Comparison of ENCODE assay signal across 8 cellular contexts in the genomic region with DNA sequence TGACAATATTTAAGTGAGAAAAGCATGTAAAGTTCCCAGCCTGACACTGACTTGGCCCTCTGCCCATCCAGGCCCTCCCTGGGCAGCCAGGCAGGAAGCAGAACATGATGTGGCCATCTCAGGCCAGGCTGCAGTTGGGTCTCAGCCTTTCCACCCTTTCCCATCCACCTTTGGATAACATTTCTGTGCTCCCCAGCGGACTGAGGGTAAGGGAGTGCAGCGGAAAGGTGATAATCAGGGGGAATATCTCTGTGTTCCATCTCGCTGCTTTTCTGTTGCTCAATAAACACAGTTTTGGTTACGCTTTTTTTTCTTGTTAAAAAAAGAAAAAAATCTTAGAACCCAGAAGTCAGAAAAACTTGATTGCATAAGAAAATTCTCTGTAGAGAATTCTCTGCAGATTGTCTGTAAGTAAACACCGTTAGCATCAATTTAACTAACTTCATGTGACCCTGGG.
DNase-seq lines count a peak whose midpoint lies in the region; ATAC-seq lines count a peak whose summit lies in the region.

No MANE protein-coding gene starts in this region.

- no peaks in the 10 kb centered on the region for H3K27me3 ChIP-seq in aorta (ENCODE audit: control insufficient read depth in 1 of 2, insufficient read depth in 2 of 2, low read length in 1 of 2)

- H3K4me1 ChIP-seq in aorta (ENCODE audit: control insufficient read depth in 1 of 2, insufficient read depth in 2 of 2, low read length in 2 of 2): no peaks in the 10 kb centered on the region

- DNase-seq in Right ventricle myocardium inferior (ENCODE audit: missing footprints) (peak; percentile 82), cardiac septum (ENCODE audit: low spot score) (no peak), amniotic epithelial cell (ENCODE audit: low read depth) (peak; percentile 11), lung microvascular endothelial cell (ENCODE audit: low read depth in 2 of 2) (peak; percentile 60 to 69), aorta (peak in 1 of 2 donors; percentile 79), HCEC 1CT (no peak), activated gamma-delta T cell treated with Interleukin-2 at 50 U/mL for 16 hours (no peak)

- WGBS in aorta, 2 donors: 57 to 86% methylated on average over 5 of the region's 5 CpGs

- no peaks in the 10 kb centered on the region for H3K9me3 ChIP-seq in aorta (ENCODE audit: control insufficient read depth, low read length)

- intact Hi-C loops in Right ventricle myocardium inferior (cut with DNase I): no loop called here
- intact Hi-C loops in cardiac septum (cut with DNase I): no loop called here
- intact Hi-C loops in aorta (cut with DNase I): no loop called here

- ATAC-seq in Right ventricle myocardium inferior (peak; percentile 55), aorta (ENCODE audit: low FRiP score) (peak; percentile 42), GM18907 (IDR thresholded peaks at IDR 0.05; ENCODE audit: unreplicated experiment) (no peak)

- H3K4me3 ChIP-seq in aorta (ENCODE audit: low read length in 2 of 2): no peak overlapping the region

- no peak overlapping the region for H3K27ac ChIP-seq in aorta (ENCODE audit: low read depth in 1 of 2, low read length in 2 of 2)

- no peaks in the 10 kb centered on the region for H3K36me3 ChIP-seq in aorta (ENCODE audit: control insufficient read depth in 1 of 2, insufficient read depth in 2 of 2, low read length in 1 of 2)

Comparison
In these comparisons a context has a peak if more than half of its experiments do, and no peak if none do; other contexts are left out.
1. DNase-seq: peak in Right ventricle myocardium inferior (single experiment), amniotic epithelial cell (single experiment) and lung microvascular endothelial cell (2 of 2); none in cardiac septum (single experiment), HCEC 1CT (single experiment) and activated gamma-delta T cell treated with Interleukin-2 at 50 U/mL for 16 hours (single experiment).